1 cellular context compared by ENCODE assay signal in the genomic region with DNA sequence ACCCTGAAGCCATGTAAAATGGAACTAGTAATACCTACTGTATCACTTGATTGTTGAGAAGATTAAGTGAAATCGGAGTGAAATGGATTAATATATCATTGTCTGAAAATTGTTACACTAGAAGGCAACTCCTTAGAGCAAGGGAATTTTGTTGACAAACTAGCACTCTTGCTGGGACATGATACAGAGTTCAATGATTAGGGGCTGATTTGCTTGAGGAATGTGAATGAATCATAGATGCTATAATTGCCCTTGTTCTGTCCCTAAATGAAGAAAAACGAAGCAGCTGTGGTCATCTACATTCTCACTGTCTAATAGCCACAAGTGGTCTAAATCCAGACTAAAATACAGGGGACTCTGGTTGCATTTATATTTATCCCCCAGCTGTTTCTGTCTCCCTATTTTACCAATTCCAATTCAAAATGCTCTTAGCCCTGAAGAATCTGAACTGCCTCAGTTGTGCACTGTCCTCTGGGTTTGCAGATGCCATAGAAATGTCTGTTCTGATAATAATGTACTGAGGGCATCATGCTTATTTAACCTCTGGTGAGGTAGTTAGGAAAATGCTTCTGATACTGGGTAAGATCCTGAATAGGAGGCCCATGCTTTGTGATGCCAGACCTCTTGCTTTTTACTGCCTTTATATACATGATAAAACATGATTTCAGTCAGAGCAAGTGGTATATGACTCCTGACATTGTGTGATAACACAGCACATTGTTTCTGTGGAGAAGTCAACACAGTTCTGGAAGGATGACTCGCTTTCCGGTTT.
TF ChIP-seq lines count a peak whose summit lies in the region.

No MANE protein-coding gene starts in this region.

TF ChIP-seq in endothelial cell of umbilical vein, 7 proteins besides CTCF, POLR2A, EP300 and RAD21:
- TF ChIP-seq JUN (IDR thresholded peaks at IDR 0.05; ENCODE audit: borderline replicate concordance, insufficient read depth, insufficient read length, low read depth): peak; percentile 27
- TF ChIP-seq FOS (IDR thresholded peaks at IDR 0.05; ENCODE audit: borderline replicate concordance, insufficient read depth, low read length): no peak
- no peak for TF ChIP-seq GATA2 (IDR thresholded peaks at IDR 0.05; ENCODE audit: insufficient read depth, insufficient read length, low read depth, low read length)
